In genomic region chrX:14872851-14873675, GRCh38 we compare ENCODE assay signal across 8 cellular contexts. TPM values are rescaled to one million over a fixed set of nuclear protein-coding genes. Genes with fewer than 3 reads are reported as not detected.
DNase-seq lines count a peak whose midpoint lies in the region; ATAC-seq and TF ChIP-seq lines count a peak whose summit lies in the region.

FANCB (minus strand) TSS chrX:14873069; CDS start chrX:14865510, 7,559 bp downstream.
MOSPD2 (plus strand) TSS chrX:14873421; CDS start chrX:14873529, 108 bp downstream.

- H3K36me3 Mint-ChIP-seq in central memory CD8-positive, alpha-beta T cell (ENCODE audit: insufficient read depth): peaks cover 5% of the 10 kb centered on the region

- H3K36me3 ChIP-seq in spleen: no peaks in the 10 kb centered on the region

- H3K9me3 Mint-ChIP-seq in central memory CD8-positive, alpha-beta T cell: no peaks in the 10 kb centered on the region

- intact Hi-C loops in spleen (cut with DNase I; ENCODE audit: low total_unique reads): no loop called here

- peak within 1 kb of the TSS; percentile 61 to 94 (median 86) for H3K27ac ChIP-seq in spleen

- TF ChIP-seq CTCF in AG10803 (conservative IDR thresholded peaks at IDR 0.05; ENCODE audit: low read length) (no peak), spleen (IDR thresholded peaks at IDR 0.05 in 8 of 11, conservative IDR thresholded peaks at IDR 0.05 in 3 of 11) (peak in 1 of 11 experiments; percentile 24)

- peak in 1 of 3 donors; percentile 25 for TF ChIP-seq POLR2A in spleen (IDR thresholded peaks at IDR 0.05)

- ATAC-seq in GM19035 (IDR thresholded peaks at IDR 0.05; ENCODE audit: unreplicated experiment) (peak; percentile 95), HG03342 (IDR thresholded peaks at IDR 0.05; ENCODE audit: unreplicated experiment) (peak; percentile 93)
- peak; percentile 92 for ATAC-seq in central memory CD8-positive, alpha-beta T cell (replicated peaks; ENCODE audit: extremely low read depth, poor library complexity, severe bottlenecking)

- no peaks in the 10 kb centered on the region for H3K9me3 ChIP-seq in spleen

- WGBS in spleen, 5 donors: 0 to 50% (median 2%) methylated on average over 7 to 78 of the region's 78 CpGs

- H3K4me3 ChIP-seq in AG10803 (ENCODE audit: low read length) (peak within 1 kb of the TSS; percentile 84), spleen (peak within 1 kb of the TSS; percentile 45 to 87 (median 54))

- H3K4me1 ChIP-seq in spleen: peaks cover 0 to 33% (median 9%) of the 10 kb centered on the region in 6 donors

- H3K4me1 Mint-ChIP-seq in central memory CD8-positive, alpha-beta T cell: peaks cover 6% of the 10 kb centered on the region

- DNase-seq in AG10803 (ENCODE audit: low read depth) (peak; percentile 94), NCI-H345 treated with DMSO at 0.1 percent for 48 hours (lab: John Stamatoyannopoulos, UW; ENCODE audit: unreplicated experiment) (peak; percentile 86), inferior parietal cortex (ENCODE audit: extremely low spot score) (peak; percentile 87), spleen (peak; percentile 98)
- DNase-seq in activated CD4-positive, CD25-positive, alpha-beta regulatory T cell (lab: John Stamatoyannopoulos, UW): peak; percentile 69 to 92 (median 86)
- peak; percentile 82 to 92 for DNase-seq in central memory CD8-positive, alpha-beta T cell (ENCODE audit: low spot score in 2 of 2)

- no peaks in the 10 kb centered on the region for H3K27me3 ChIP-seq in spleen (replicated peaks in 1 of 7)

- no peaks in the 10 kb centered on the region for H3K27me3 Mint-ChIP-seq in central memory CD8-positive, alpha-beta T cell

- H3K27ac Mint-ChIP-seq in central memory CD8-positive, alpha-beta T cell (ENCODE audit: low read depth): peak within 1 kb of the TSS; percentile 87

- peak within 1 kb of the TSS; percentile 87 for H3K4me3 Mint-ChIP-seq in central memory CD8-positive, alpha-beta T cell

RNA-seq across cellular contexts. Expression of gene FANCB, which starts in this region (rescaled TPM):
- 1 to 10 TPM; 3.2 to 4.3 (median 3.9) TPM for total RNA-seq in spleen
- polyA plus RNA-seq in spleen: 1 to 10 TPM in 1 of 3 donors, under 1 TPM in 2; 0.54 to 1.2 (median 0.64) TPM

RNA-seq across cellular contexts. Expression of gene MOSPD2, which starts in this region (rescaled TPM):
- total RNA-seq in spleen: 10 to 100 TPM; 22.8 to 40.5 (median 33.4) TPM
- 1 to 10 TPM; 3.2 to 6.0 (median 4.2) TPM for polyA plus RNA-seq in spleen

Comparison
In these comparisons a context has a peak if more than half of its experiments do, and no peak if none do; other contexts are left out.
1. Peak in every context shown above with its lines: DNase-seq, ATAC-seq, H3K4me3 ChIP-seq and H3K27ac ChIP-seq.